ENCODE assay signal across 13 cellular contexts in the genomic region with DNA sequence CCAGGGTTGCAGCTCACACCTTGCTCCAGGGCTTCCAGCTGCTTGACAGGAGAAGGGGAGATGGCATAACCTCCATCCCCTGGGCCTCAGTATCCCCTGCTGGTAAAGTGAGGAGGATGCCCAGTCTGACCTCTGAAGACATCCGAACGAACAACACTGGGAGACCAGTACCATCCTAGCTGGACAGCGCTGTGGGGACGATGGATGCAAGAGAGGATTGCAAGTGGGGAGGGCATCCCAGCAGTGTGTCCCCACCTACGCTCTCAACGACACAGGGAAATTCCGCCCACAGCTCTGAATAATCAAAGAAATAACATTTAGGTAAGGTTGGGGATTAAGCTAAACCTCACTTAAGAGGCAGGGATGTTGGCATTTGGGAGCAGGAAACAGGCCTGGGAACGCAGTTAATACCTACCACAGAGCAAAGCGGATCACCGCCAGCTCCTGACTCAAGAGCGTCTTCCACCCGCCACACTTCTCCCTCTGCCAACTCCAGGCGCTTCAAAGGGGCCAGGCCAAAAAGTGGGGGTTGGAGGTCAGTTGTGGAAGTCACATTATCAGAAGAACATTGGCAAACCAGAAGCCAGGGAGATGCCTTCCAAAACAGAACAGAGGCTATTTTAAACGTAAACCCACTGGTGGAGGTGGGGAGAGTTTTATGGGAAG. TPM values are rescaled to one million over a fixed set of nuclear protein-coding genes. Genes with fewer than 3 reads are reported as not detected.
DNase-seq lines count a peak whose midpoint lies in the region; TF ChIP-seq lines count a peak whose summit lies in the region.
"Had no signal": no experiment of that assay in that cellular context is flagged by ENCODE, and none has a peak within 500 bp of the region (broad histone marks: within the 10 kb centered on the region; RNA-seq: fewer than 3 reads in every experiment).

No MANE protein-coding gene starts in this region.

- H3K4me1 ChIP-seq in esophagus squamous epithelium = peaks cover 0 to 83% (median 18%) of the 10 kb centered on the region in 3 donors

- peaks cover 17% of the 10 kb centered on the region for H3K36me3 Mint-ChIP-seq in nephron progenitor cell (ENCODE audit: low read depth)

- TF ChIP-seq POLR2A in esophagus squamous epithelium (IDR thresholded peaks at IDR 0.05) = no peak

- H3K9me3 Mint-ChIP-seq in nephron progenitor cell = no peaks in the 10 kb centered on the region
- H3K9me3 Mint-ChIP-seq: activated naive CD4-positive, alpha-beta T cell treated with anti-CD3 and anti-CD28 coated beads for 36 hours had no signal

- H3K9me3 ChIP-seq in esophagus squamous epithelium = no peaks in the 10 kb centered on the region
- H3K9me3 ChIP-seq: tibial artery had no signal

- in situ Hi-C loops in KBM-7 (cut with MboI; ENCODE audit: low pct_unique_long_range_greater_than_20kb, low sequenced_read_pairs) = no loop called here

- peak overlapping the region; percentile 45 for H3K27ac Mint-ChIP-seq in nephron progenitor cell
- H3K27ac Mint-ChIP-seq: activated naive CD4-positive, alpha-beta T cell treated with anti-CD3 and anti-CD28 coated beads for 36 hours had no signal

- WGBS in esophagus squamous epithelium, 2 donors = 57 to 59% methylated on average over 12 to 13 of the region's 14 CpGs

- peak overlapping the region in 48 of 59 donors; percentile 1 to 92 (median 62) for H3K27ac ChIP-seq in dorsolateral prefrontal cortex
- H3K27ac ChIP-seq in esophagus squamous epithelium = no peak overlapping the region
- H3K27ac ChIP-seq: tibial artery had no signal

- H3K27me3 Mint-ChIP-seq in nephron progenitor cell (ENCODE audit: low read depth, poor library complexity) = peaks cover 2% of the 10 kb centered on the region

- peak; percentile 67 for DNase-seq in D341Med (ENCODE audit: low spot score)
- DNase-seq in NCI-H446 (lab: John Stamatoyannopoulos, UW) = peak; percentile 50 to 66
- peak in 2 of 10 donors; percentile 32 to 75 for DNase-seq in dorsolateral prefrontal cortex
- DNase-seq in nephron progenitor cell = no peak
- DNase-seq in KBM-7 = no peak
- no peak for DNase-seq in ureter (ENCODE audit: low spot score)
- no peak for DNase-seq in esophagus squamous epithelium (lab: John Stamatoyannopoulos, UW)
- DNase-seq: activated CD4-positive, alpha-beta T cell treated with anti-CD3 and anti-CD28 coated beads, Interleukin-2, amount 50 U/mL, for 4 hours; activated naive CD4-positive, alpha-beta T cell treated with anti-CD3 and anti-CD28 coated beads for 36 hours; activated T-cell treated with anti-CD3 and anti-CD28 coated beads for 4 hours; NCI-H2081; NCI-H748 treated with DMSO at 0.1 percent for 48 hours; tibial artery had no signal

- TF ChIP-seq CTCF in dorsolateral prefrontal cortex (IDR thresholded peaks at IDR 0.05 in 54 of 56, conservative IDR thresholded peaks at IDR 0.05 in 2 of 56; ENCODE audit: low read depth in 1 of 56, partially characterized antibody in 56 of 56) = no peak
- no peak for TF ChIP-seq CTCF in nephron progenitor cell (IDR thresholded peaks at IDR 0.05)
- TF ChIP-seq CTCF in esophagus squamous epithelium (IDR thresholded peaks at IDR 0.05) = no peak

- H3K4me3 Mint-ChIP-seq in nephron progenitor cell = no peak overlapping the region
- H3K4me3 Mint-ChIP-seq: activated naive CD4-positive, alpha-beta T cell treated with anti-CD3 and anti-CD28 coated beads for 36 hours had no signal

- intact Hi-C loops in dorsolateral prefrontal cortex (cut with DNase I) = no loop called here
- intact Hi-C loops in esophagus squamous epithelium (cut with DNase I) = no loop called here

- H3K4me3 ChIP-seq in dorsolateral prefrontal cortex = no peak overlapping the region
- no peak overlapping the region for H3K4me3 ChIP-seq in esophagus squamous epithelium
- H3K4me3 ChIP-seq: tibial artery had no signal

- H3K27me3 ChIP-seq in dorsolateral prefrontal cortex (no peaks in the 10 kb centered on the region), esophagus squamous epithelium (no peaks in the 10 kb centered on the region)
- H3K27me3 ChIP-seq: tibial artery had no signal

- H3K4me1 Mint-ChIP-seq in nephron progenitor cell = peaks cover 92% of the 10 kb centered on the region

- H3K36me3 ChIP-seq in esophagus squamous epithelium = peaks cover 0 to 27% (median 0%) of the 10 kb centered on the region in 3 donors

RNA-seq across cellular contexts. Expression of a gene that starts 47.6 kb away (rescaled TPM):
- total RNA-seq in dorsolateral prefrontal cortex (100 to 1,000 TPM in 118 of 120 experiments, 10 to 100 TPM in 2; 90.9 to 247 (median 178) TPM), ureter (47.3 TPM), esophagus squamous epithelium (10 to 100 TPM; 17.1 to 25.4 (median 21.5) TPM)

Comparison
In these comparisons a context has a peak if more than half of its experiments do, and no peak if none do; other contexts are left out.
1. DNase-seq: peak in D341Med (single experiment) and NCI-H446 (2 of 2); none in nephron progenitor cell (single experiment), KBM-7 (single experiment), ureter (single experiment) and esophagus squamous epithelium (single experiment).
2. H3K27ac ChIP-seq: peak in dorsolateral prefrontal cortex (48 of 59); none in esophagus squamous epithelium (0 of 4).